8 cellular contexts compared by ENCODE assay signal in the genomic region with DNA sequence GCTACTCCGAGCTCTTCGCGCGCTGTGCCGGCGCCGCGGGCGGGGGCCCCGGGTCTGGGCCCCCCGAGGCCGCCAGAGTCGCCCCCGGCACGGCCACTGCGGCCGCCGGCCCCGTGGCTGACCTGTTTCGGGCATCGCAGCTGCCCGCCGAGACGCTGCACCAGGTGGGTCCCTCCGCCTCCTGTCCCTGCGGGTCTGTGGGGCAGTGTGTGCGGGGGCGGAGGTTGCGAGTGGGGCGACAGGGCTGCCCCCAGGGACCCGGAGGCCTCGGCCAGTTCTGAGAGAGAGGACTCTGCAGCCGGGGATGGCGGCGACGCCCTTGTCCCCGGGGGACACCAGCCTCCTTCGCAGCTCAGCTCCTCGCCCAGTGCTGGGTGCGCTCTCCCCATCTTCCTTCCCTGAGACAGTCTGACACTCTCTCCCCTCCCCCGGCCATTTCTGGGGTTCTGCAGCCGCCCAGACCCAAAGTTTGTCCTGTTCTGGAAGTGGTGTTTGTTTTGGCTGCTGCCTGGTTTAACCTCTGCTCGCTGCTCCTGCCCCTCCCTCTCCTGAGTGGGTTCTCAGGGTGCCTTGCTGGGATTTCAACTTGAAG. TPM values are rescaled to one million over a fixed set of nuclear protein-coding genes. Genes with fewer than 3 reads are reported as not detected.
DNase-seq lines count a peak whose midpoint lies in the region; ATAC-seq and TF ChIP-seq lines count a peak whose summit lies in the region.

No MANE protein-coding gene starts in this region.

- H3K27me3 ChIP-seq in mesendoderm (ENCODE audit: insufficient read depth, low read length, poor library complexity) (no peaks in the 10 kb centered on the region), upper lobe of right lung (no peaks in the 10 kb centered on the region)

- DNase-seq in SK-N-MC (ENCODE audit: low read depth, low spot score) (no peak), cerebellar cortex (ENCODE audit: low spot score) (peak; percentile 12), mesendoderm (no peak), upper lobe of right lung (peak; percentile 67), LoVo (ENCODE audit: low spot score) (no peak), NCI-H774 (lab: John Stamatoyannopoulos, UW) (no peak)

- no peak overlapping the region for H2BK120ac ChIP-seq in mesendoderm (ENCODE audit: low read depth, low read length)

- no peak overlapping the region for H2AK5ac ChIP-seq in mesendoderm (ENCODE audit: low read length)

- H3K9ac ChIP-seq in SK-N-MC (ENCODE audit: insufficient read length), result no peak overlapping the region
- H3K9ac ChIP-seq in mesendoderm (ENCODE audit: low read length), result peak overlapping the region; percentile 40

- no peak overlapping the region for H4K8ac ChIP-seq in mesendoderm (ENCODE audit: low read depth, low read length)

- H4K5ac ChIP-seq in mesendoderm (ENCODE audit: low read length), result no peak overlapping the region

- H3K27ac ChIP-seq in SK-N-MC (no peak overlapping the region), mesendoderm (ENCODE audit: low read depth, low read length) (no peak overlapping the region), upper lobe of right lung (no peak overlapping the region)

- H3K4me3 ChIP-seq in SK-N-MC (peak overlapping the region; percentile 54), mesendoderm (ENCODE audit: low read length) (no peak overlapping the region), upper lobe of right lung (peak overlapping the region; percentile 53)

- H2BK15ac ChIP-seq in mesendoderm (replicated peaks; ENCODE audit: low read depth), result no peak overlapping the region

- intact Hi-C loops in upper lobe of right lung (cut with DNase I), result no loop called here

- ATAC-seq in GM18858 (IDR thresholded peaks at IDR 0.05; ENCODE audit: unreplicated experiment), result peak; percentile 16
- ATAC-seq in HG02610 (IDR thresholded peaks at IDR 0.05; ENCODE audit: unreplicated experiment), result peak; percentile 14
- ATAC-seq in upper lobe of right lung, result peak; percentile 57

- H3K79me1 ChIP-seq in mesendoderm (ENCODE audit: low read length), result no peaks in the 10 kb centered on the region

- no peaks in the 10 kb centered on the region for H3K79me2 ChIP-seq in mesendoderm (ENCODE audit: control insufficient read depth, insufficient read depth, low read length)

- H3K9me3 ChIP-seq in SK-N-MC (ENCODE audit: low read depth, low read length) (no peaks in the 10 kb centered on the region), upper lobe of right lung (no peaks in the 10 kb centered on the region)

- no peak overlapping the region for H3K23ac ChIP-seq in mesendoderm (ENCODE audit: low read length)

- no peak overlapping the region for H3K4ac ChIP-seq in mesendoderm (ENCODE audit: low read depth, low read length)

- WGBS in mesendoderm (ENCODE audit: extremely low coverage, insufficient coverage, low lambda C conversion rate), result no CpG with 5 or more reads among the region's 43 CpGs

- peak overlapping the region; percentile 46 for H3K4me2 ChIP-seq in mesendoderm (ENCODE audit: low read length)

- TF ChIP-seq CTCF in upper lobe of right lung (IDR thresholded peaks at IDR 0.05), result no peak

- H3K18ac ChIP-seq in mesendoderm (ENCODE audit: low read length), result no peak overlapping the region

- H3K36me3 ChIP-seq in SK-N-MC (ENCODE audit: insufficient read depth, low read length) (no peaks in the 10 kb centered on the region), mesendoderm (ENCODE audit: control insufficient read depth, insufficient read depth, low read length) (no peaks in the 10 kb centered on the region), upper lobe of right lung (no peaks in the 10 kb centered on the region)

- H3K4me1 ChIP-seq in mesendoderm (ENCODE audit: control insufficient read depth, low read depth, low read length) (no peaks in the 10 kb centered on the region), upper lobe of right lung (no peaks in the 10 kb centered on the region)

- peak overlapping the region; percentile 64 for H3K56ac ChIP-seq in mesendoderm (ENCODE audit: low read length)

- H2BK5ac ChIP-seq in mesendoderm (ENCODE audit: low read length), result no peak overlapping the region

RNA-seq across cellular contexts. Expression of gene REPS2, which starts 0.6 kb away (rescaled TPM):
- 0.87 TPM for polyA plus RNA-seq in mesendoderm (2013, experiment 1 of 2)
- 0.70 TPM for polyA plus RNA-seq in mesendoderm (2013, experiment 2 of 2)
- total RNA-seq in upper lobe of right lung, result 18.9 TPM

Comparison
In these comparisons a context has a peak if more than half of its experiments do, and no peak if none do; other contexts are left out.
1. DNase-seq: peak in cerebellar cortex (single experiment) and upper lobe of right lung (single experiment); none in SK-N-MC (single experiment), mesendoderm (single experiment), LoVo (single experiment) and NCI-H774 (single experiment).
2. Peak in every context shown above with its lines, with median percentiles within 50 percentile points of each other: ATAC-seq.